ENCODE assay signal across 8 cellular contexts in genomic region chr17:45895304-45895968, GRCh38. TPM values are rescaled to one million over a fixed set of nuclear protein-coding genes. Genes with fewer than 3 reads are reported as not detected.
A peak's percentile ranks its signal among the peaks of the same experiment; 100 is the strongest.
DNase-seq lines count a peak whose midpoint lies in the region; ATAC-seq and TF ChIP-seq lines count a peak whose summit lies in the region.

No MANE protein-coding gene starts in this region.

- 0 out of 2 replicates have a peak, but pooled peaks cover 3% of the 10 kb centered on the region for H3K27me3 ChIP-seq in OCI-LY3 (ENCODE audit: low read depth, low read length)
- peaks cover 25% of the 10 kb centered on the region for H3K27me3 ChIP-seq in mammary epithelial cell (ENCODE audit: insufficient read depth, low read length)

- H3K27ac Mint-ChIP-seq in stimulated activated naive CD8-positive, alpha-beta T cell treated with anti-CD3 and anti-CD28 coated beads, Interleukin-15, Interleukin-2, amounts not matched to agents 100 ng/mL and 50 ng/mL, for 24 hours = no peak overlapping the region

- H3K4me1 ChIP-seq in OCI-LY3 (ENCODE audit: low read length) = no peaks in the 10 kb centered on the region; the same call in 1 of the 2 replicates
- H3K4me1 ChIP-seq in mammary epithelial cell (ENCODE audit: insufficient read depth, low read length) = peaks cover 10% of the 10 kb centered on the region

- TF ChIP-seq CTCF in OCI-LY3 (IDR thresholded peaks at IDR 0.05; ENCODE audit: low read depth, low read length) (no peak), mammary epithelial cell (conservative IDR thresholded peaks at IDR 0.05 in 1 of 2, IDR thresholded peaks at IDR 0.05 in 1 of 2; ENCODE audit: extremely low read depth in 1 of 2, insufficient read depth in 1 of 2, low read depth in 1 of 2, low read length in 2 of 2) (no peak)

- H3K36me3 ChIP-seq in OCI-LY3 (replicated peaks; ENCODE audit: low read depth, low read length) (no peaks in the 10 kb centered on the region), mammary epithelial cell (ENCODE audit: insufficient read depth, low read length) (no peaks in the 10 kb centered on the region)

- intact Hi-C loops in mammary epithelial cell (cut with micrococcal nuclease) = no loop called here

- H3K36me3 Mint-ChIP-seq in stimulated activated naive CD8-positive, alpha-beta T cell treated with anti-CD3 and anti-CD28 coated beads, Interleukin-15, Interleukin-2, amounts not matched to agents 100 ng/mL and 50 ng/mL, for 24 hours (ENCODE audit: low read depth) = no peaks in the 10 kb centered on the region

- H3K9ac ChIP-seq in OCI-LY3 (ENCODE audit: low read length) (peak overlapping the region; percentile 68; the same call in 1 of the 2 replicates), mammary epithelial cell (ENCODE audit: insufficient read depth, low read length) (no peak overlapping the region)

- no CpG with 5 or more reads among the region's 63 CpGs for whole genome bisulfite sequencing in mammary epithelial cell (ENCODE audit: low coverage, missing lambda C conversion rate)

- H3K4me3 Mint-ChIP-seq in stimulated activated naive CD8-positive, alpha-beta T cell treated with anti-CD3 and anti-CD28 coated beads, Interleukin-15, Interleukin-2, amounts not matched to agents 100 ng/mL and 50 ng/mL, for 24 hours = peak overlapping the region; percentile 76

- DNase-seq in activated CD8-positive, alpha-beta memory T cell treated with anti-CD3 and anti-CD28 coated beads for 24 hours = peak; percentile 70
- no peak for DNase-seq in activated CD8-positive, alpha-beta memory T cell treated with anti-CD3 and anti-CD28 coated beads, Interleukin-2, amount 50 U/mL, for 48 hours
- DNase-seq in mammary epithelial cell (peak; percentile 45), left kidney (ENCODE audit: low read depth, low spot score) (peak; percentile 84), NCI-H187 treated with DMSO at 0.1 percent for 48 hours (lab: John Stamatoyannopoulos, UW) (no peak)

- no peaks in the 10 kb centered on the region for H3K9me3 Mint-ChIP-seq in stimulated activated naive CD8-positive, alpha-beta T cell treated with anti-CD3 and anti-CD28 coated beads, Interleukin-15, Interleukin-2, amounts not matched to agents 100 ng/mL and 50 ng/mL, for 24 hours

- H2AFZ ChIP-seq in OCI-LY3 (ENCODE audit: low read depth, low read length) (peak overlapping the region; percentile 94), mammary epithelial cell (ENCODE audit: low read depth, low read length) (no peak overlapping the region)

- in situ Hi-C loops in mammary epithelial cell (cut with MboI; ENCODE audit: low sequenced_read_pairs in 2 of 2) = no loop called here

- H3K79me2 ChIP-seq in OCI-LY3 (ENCODE audit: low read length) (no peaks in the 10 kb centered on the region), mammary epithelial cell (ENCODE audit: insufficient read depth, low read length) (no peaks in the 10 kb centered on the region)

- dilution Hi-C loops in mammary epithelial cell (cut with HindIII; ENCODE audit: low sequenced_read_pairs) = no loop called here

- peak overlapping the region; percentile 88 for H3K4me3 ChIP-seq in OCI-LY3 (ENCODE audit: low read length)
- H3K4me3 ChIP-seq in mammary epithelial cell (replicated peaks in 1 of 3; ENCODE audit: insufficient read depth in 1 of 3, low read depth in 2 of 3, low read length in 3 of 3) = peak overlapping the region in 2 of 3 experiments; percentile 54 to 70

- BruUV-seq in mammary epithelial cell (replicated peaks; lab: Mats Ljungman, UMichigan) = no TSS peak

- H3K27ac ChIP-seq in OCI-LY3 (ENCODE audit: low read length) (no peak overlapping the region), mammary epithelial cell (ENCODE audit: insufficient read depth, low read depth, low read length) (no peak overlapping the region)

- H3K9me3 ChIP-seq in OCI-LY3 (ENCODE audit: insufficient read depth, low read length) = no peaks in the 10 kb centered on the region
- H3K9me3 ChIP-seq in mammary epithelial cell (replicated peaks; ENCODE audit: insufficient read depth, low read length) = no peaks in the 10 kb centered on the region

- peak overlapping the region; percentile 82 for H3K4me2 ChIP-seq in OCI-LY3 (ENCODE audit: low read length)
- H3K4me2 ChIP-seq in mammary epithelial cell (ENCODE audit: insufficient read depth, low read depth, low read length) = peak overlapping the region; percentile 99

- CTCF ChIA-PET in mammary epithelial cell (lab: Charles Lee; ENCODE audit: low non-redundant PET) = no interaction called here

- no peak for ATAC-seq in GM21825 (IDR thresholded peaks at IDR 0.05; ENCODE audit: unreplicated experiment)

- peaks cover 57% of the 10 kb centered on the region for H3K27me3 Mint-ChIP-seq in stimulated activated naive CD8-positive, alpha-beta T cell treated with anti-CD3 and anti-CD28 coated beads, Interleukin-15, Interleukin-2, amounts not matched to agents 100 ng/mL and 50 ng/mL, for 24 hours

- peaks cover 21% of the 10 kb centered on the region for H3K4me1 Mint-ChIP-seq in stimulated activated naive CD8-positive, alpha-beta T cell treated with anti-CD3 and anti-CD28 coated beads, Interleukin-15, Interleukin-2, amounts not matched to agents 100 ng/mL and 50 ng/mL, for 24 hours (ENCODE audit: low read depth)

- H4K20me1 ChIP-seq in OCI-LY3 (ENCODE audit: insufficient read depth, low read length) (no peaks in the 10 kb centered on the region), mammary epithelial cell (ENCODE audit: insufficient read depth, low read length) (no peaks in the 10 kb centered on the region)

RNA-seq across cellular contexts. Expression of gene MAPT, which starts 1.1 kb away (rescaled TPM):
- under 1 TPM; under 0.01 to 0.54 TPM for total RNA-seq in mammary epithelial cell
- 0.20 TPM for polyA plus RNA-seq in mammary epithelial cell
- 0.31 TPM for polyA minus RNA-seq in mammary epithelial cell

RNA-seq across cellular contexts. Expression of gene SPPL2C, which starts 50.8 kb away (rescaled TPM):
- total RNA-seq in mammary epithelial cell = not detected
- not detected for polyA plus RNA-seq in mammary epithelial cell
- polyA minus RNA-seq in mammary epithelial cell = not detected

Comparison
In these comparisons a context has a peak if more than half of its experiments do, and no peak if none do; other contexts are left out.
1. DNase-seq: peak in activated CD8-positive, alpha-beta memory T cell treated with anti-CD3 and anti-CD28 coated beads for 24 hours (single experiment), mammary epithelial cell (single experiment) and left kidney (single experiment); none in activated CD8-positive, alpha-beta memory T cell treated with anti-CD3 and anti-CD28 coated beads, Interleukin-2, amount 50 U/mL, for 48 hours (single experiment) and NCI-H187 treated with DMSO at 0.1 percent for 48 hours (single experiment).